Comparison of ENCODE assay signal across 13 cellular contexts in the genomic region with DNA sequence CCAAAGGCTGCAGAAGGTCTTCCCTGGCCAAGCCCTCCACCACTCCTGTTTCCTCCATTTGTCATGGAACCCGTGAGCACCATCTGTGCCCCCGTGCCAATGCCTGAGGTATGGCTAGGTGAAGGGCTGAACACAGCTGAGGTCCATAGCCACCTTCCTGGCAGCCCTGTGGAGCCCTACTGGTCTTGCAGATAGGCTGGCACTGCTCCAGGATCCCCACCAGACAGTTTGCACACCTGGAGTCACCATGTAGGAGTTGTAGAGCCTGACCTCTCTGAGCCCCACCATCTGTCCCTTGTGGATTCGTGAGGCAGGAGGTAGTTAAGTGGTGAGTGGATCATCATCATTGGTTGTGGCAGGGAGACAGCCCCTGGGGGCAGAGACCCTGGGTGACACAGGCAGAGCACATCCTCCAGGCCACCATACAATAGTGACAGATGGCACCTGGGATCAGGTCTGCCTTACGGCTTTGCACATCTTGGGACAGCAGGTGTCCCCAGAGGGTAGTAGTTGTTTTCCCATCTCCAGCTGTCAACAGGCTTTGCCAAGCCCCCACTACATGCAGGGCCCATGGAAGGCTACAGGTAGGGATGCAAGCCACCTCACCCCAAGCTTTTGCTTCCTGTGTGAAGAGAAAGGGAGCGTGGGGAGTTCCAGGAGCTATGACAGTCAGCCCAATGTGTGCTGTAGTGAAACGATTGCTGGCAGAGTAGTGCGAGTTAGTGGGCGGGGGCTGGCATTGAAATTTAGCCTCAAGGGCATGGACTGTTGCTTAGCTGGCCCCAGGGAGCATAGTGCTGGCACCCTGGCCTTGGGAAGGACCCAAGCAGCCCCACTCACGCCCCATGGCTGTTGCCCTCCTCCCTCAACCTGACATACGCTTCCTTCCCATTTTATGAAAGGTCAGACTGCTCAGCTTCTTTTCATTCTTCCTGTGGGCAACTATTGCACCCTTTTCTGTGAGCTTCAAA. TPM values are rescaled to one million over a fixed set of nuclear protein-coding genes. Genes with fewer than 3 reads are reported as not detected.
A peak's percentile ranks its signal among the peaks of the same experiment; 100 is the strongest.
DNase-seq lines count a peak whose midpoint lies in the region; ATAC-seq and TF ChIP-seq lines count a peak whose summit lies in the region.
"Had no signal": no experiment of that assay in that cellular context is flagged by ENCODE, and none has a peak within 500 bp of the region (broad histone marks: within the 10 kb centered on the region; RNA-seq: fewer than 3 reads in every experiment).

No MANE protein-coding gene starts in this region.

- ATAC-seq in activated CD8-positive, alpha-beta memory T cell treated with anti-CD3 and anti-CD28 coated beads, Interleukin-2, amount 10 ng/mL, durations not matched to agents 7 days and 5 days = no peak

- no peaks in the 10 kb centered on the region for H3K27me3 Mint-ChIP-seq in activated CD8-positive, alpha-beta memory T cell treated with anti-CD3 and anti-CD28 coated beads, Interleukin-2, amount 10 ng/mL, durations not matched to agents 7 days and 5 days

- no peak overlapping the region for H3K4me3 ChIP-seq in spleen

- DNase-seq in activated CD8-positive, alpha-beta memory T cell treated with anti-CD3 and anti-CD28 coated beads, Interleukin-2, amount 10 ng/mL, durations not matched to agents 7 days and 5 days = no peak
- DNase-seq in activated CD8-positive, alpha-beta memory T cell treated with anti-CD3 and anti-CD28 coated beads, Interleukin-2, amount 50 U/mL, for 48 hours = no peak
- peak; percentile 38 for DNase-seq in NCI-H1105 treated with DMSO at 0.1 percent for 48 hours (lab: John Stamatoyannopoulos, UW)
- DNase-seq in SHP77 treated with DMSO at 0.1 percent for 48 hours (lab: John Stamatoyannopoulos, UW) = peak; percentile 88
- no peak for DNase-seq in spleen
- no peak for DNase-seq in SKM-1 treated with dmso at 0.1 percent for 144 hours (lab: John Stamatoyannopoulos, UW; ENCODE audit: unreplicated experiment)
- no peak for DNase-seq in RKO (ENCODE audit: low spot score)
- DNase-seq in cerebellar nuclear complex (lab: John Stamatoyannopoulos, UW) = no peak
- DNase-seq: brain microvascular endothelial cell; left cardiac atrium; NCI-H1930; stimulated activated CD4-positive, alpha-beta T cell treated with anti-CD3 and anti-CD28 coated beads, Interleukin-15, amount 100 ng/mL, for 24 hours had no signal

- peaks cover 8% of the 10 kb centered on the region for H3K4me1 Mint-ChIP-seq in activated CD8-positive, alpha-beta memory T cell treated with anti-CD3 and anti-CD28 coated beads, Interleukin-2, amount 10 ng/mL, durations not matched to agents 7 days and 5 days

- intact Hi-C loops in spleen (cut with DNase I; ENCODE audit: low total_unique reads) = no loop called here

- peak overlapping the region; percentile 12 for H3K27ac Mint-ChIP-seq in activated CD8-positive, alpha-beta memory T cell treated with anti-CD3 and anti-CD28 coated beads, Interleukin-2, amount 10 ng/mL, durations not matched to agents 7 days and 5 days

- H3K9me3 ChIP-seq in spleen = no peaks in the 10 kb centered on the region

- WGBS in spleen, 5 donors = 59 to 78% (median 62%) methylated on average over 8 to 10 of the region's 10 CpGs

- TF ChIP-seq CTCF in spleen (IDR thresholded peaks at IDR 0.05 in 8 of 11, conservative IDR thresholded peaks at IDR 0.05 in 3 of 11) = peak in 1 of 11 experiments; percentile 13

- peaks cover 0 to 88% (median 3%) of the 10 kb centered on the region in 6 donors for H3K36me3 ChIP-seq in spleen

- TF ChIP-seq POLR2A in spleen (IDR thresholded peaks at IDR 0.05) = no peak

- peak overlapping the region in 5 of 8 donors; percentile 7 to 68 (median 26) for H3K27ac ChIP-seq in spleen
- H3K27ac ChIP-seq: brain microvascular endothelial cell, VCaP had no signal

- peaks cover 6% of the 10 kb centered on the region for H3K36me3 Mint-ChIP-seq in activated CD8-positive, alpha-beta memory T cell treated with anti-CD3 and anti-CD28 coated beads, Interleukin-2, amount 10 ng/mL, durations not matched to agents 7 days and 5 days

- H3K9me3 Mint-ChIP-seq in activated CD8-positive, alpha-beta memory T cell treated with anti-CD3 and anti-CD28 coated beads, Interleukin-2, amount 10 ng/mL, durations not matched to agents 7 days and 5 days (ENCODE audit: low read depth) = no peaks in the 10 kb centered on the region

- no peak overlapping the region for H3K4me3 Mint-ChIP-seq in activated CD8-positive, alpha-beta memory T cell treated with anti-CD3 and anti-CD28 coated beads, Interleukin-2, amount 10 ng/mL, durations not matched to agents 7 days and 5 days

- no peaks in the 10 kb centered on the region for H3K27me3 ChIP-seq in spleen (replicated peaks in 1 of 7)
- H3K27me3 ChIP-seq: brain microvascular endothelial cell had no signal

- CTCF ChIA-PET in activated CD8-positive, alpha-beta memory T cell treated with anti-CD3 and anti-CD28 coated beads, Interleukin-2, amount 10 ng/mL, durations not matched to agents 7 days and 5 days (lab: Charles Lee) = no interaction called here

- H3K4me1 ChIP-seq in spleen = peaks cover 0 to 52% (median 13%) of the 10 kb centered on the region in 6 donors

RNA-seq across cellular contexts. Expression of gene SUSD2, which starts 52.4 kb away (rescaled TPM):
- total RNA-seq in activated CD8-positive, alpha-beta memory T cell treated with anti-CD3 and anti-CD28 coated beads, Interleukin-2, amount 10 ng/mL, durations not matched to agents 7 days and 5 days = under 1 TPM; 0.52 to 0.96 TPM
- total RNA-seq in spleen = 1 to 10 TPM; 1.4 to 9.0 (median 3.2) TPM
- polyA plus RNA-seq in spleen = 1 to 10 TPM; 2.2 to 4.0 (median 3.6) TPM

Comparison
In these comparisons a context has a peak if more than half of its experiments do, and no peak if none do; other contexts are left out.
1. DNase-seq: peak in NCI-H1105 treated with DMSO at 0.1 percent for 48 hours (single experiment) and SHP77 treated with DMSO at 0.1 percent for 48 hours (single experiment); none in activated CD8-positive, alpha-beta memory T cell treated with anti-CD3 and anti-CD28 coated beads, Interleukin-2, amount 10 ng/mL, durations not matched to agents 7 days and 5 days (single experiment), activated CD8-positive, alpha-beta memory T cell treated with anti-CD3 and anti-CD28 coated beads, Interleukin-2, amount 50 U/mL, for 48 hours (single experiment), spleen (single experiment), SKM-1 treated with dmso at 0.1 percent for 144 hours (single experiment), RKO (single experiment) and cerebellar nuclear complex (0 of 2).